In the genomic region with DNA sequence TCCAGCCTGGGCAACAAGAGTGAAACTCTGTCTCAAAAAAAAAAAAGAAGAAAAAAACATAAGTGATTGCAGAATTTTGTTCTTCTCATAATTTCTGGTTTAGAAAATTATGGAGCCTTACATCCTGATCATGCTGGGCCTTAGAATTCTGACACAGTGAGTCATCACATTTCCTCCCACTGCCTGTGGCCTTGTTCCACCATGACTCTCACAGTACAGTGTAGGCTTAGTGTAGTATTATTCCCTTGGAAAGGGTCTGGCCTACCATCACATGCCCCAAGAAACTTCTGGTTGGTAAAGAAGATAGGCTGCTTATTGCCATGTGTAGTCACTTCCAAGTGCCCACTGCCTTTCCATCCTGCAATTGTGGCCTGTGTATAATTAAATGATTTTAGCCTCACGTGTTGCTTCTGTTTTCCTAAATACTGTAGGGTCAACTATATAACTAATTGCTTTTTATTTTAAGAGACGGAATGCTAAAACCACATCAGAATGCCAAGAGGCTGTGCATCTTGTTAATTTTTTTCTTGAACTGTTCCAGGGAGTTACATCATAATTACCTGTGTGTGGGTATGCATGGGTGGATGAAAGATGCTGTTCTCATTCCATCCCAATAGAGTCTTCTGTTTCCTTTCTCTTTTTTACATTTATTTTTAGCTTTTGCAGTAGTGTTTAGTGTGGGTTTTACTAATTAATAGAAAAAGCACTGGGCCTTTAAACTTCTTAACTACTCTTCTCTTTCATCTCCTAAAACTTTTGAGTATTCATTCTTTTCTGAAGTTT, we compare ENCODE assay signal across 1 cellular context.
A peak's percentile ranks its signal among the peaks of the same experiment; 100 is the strongest.
TF ChIP-seq lines count a peak whose summit lies in the region.

No MANE protein-coding gene starts in this region.

TF ChIP-seq in K562, 482 proteins besides CTCF, POLR2A, EP300 and RAD21:
- TF ChIP-seq ATF3 (IDR thresholded peaks at IDR 0.05): peak; percentile 71
- TF ChIP-seq ATF3 (CRISPR knock-in tag; conservative IDR thresholded peaks at IDR 0.05): no peak
- TF ChIP-seq EHMT2 (IDR thresholded peaks at IDR 0.05): 0 out of 2 replicates have a peak, but pooled peaks have one; percentile 55
- TF ChIP-seq ZNF57 (CRISPR knock-in tag; IDR thresholded peaks at IDR 0.05): no peak
- no peak for TF ChIP-seq ZBTB12 (CRISPR knock-in tag; IDR thresholded peaks at IDR 0.05)
- TF ChIP-seq PKNOX1 (IDR thresholded peaks at IDR 0.05): no peak
- peak; percentile 73 for TF ChIP-seq ZNF175 (CRISPR knock-in tag; IDR thresholded peaks at IDR 0.05; ENCODE audit: low read depth)
- TF ChIP-seq ESRRA (IDR thresholded peaks at IDR 0.05; ENCODE audit: borderline replicate concordance, low read depth): no peak
- no peak for TF ChIP-seq ZBTB34 (CRISPR knock-in tag; IDR thresholded peaks at IDR 0.05)
- TF ChIP-seq CC2D1A (IDR thresholded peaks at IDR 0.05): no peak
- TF ChIP-seq NR4A1 (CRISPR knock-in tag; IDR thresholded peaks at IDR 0.05): no peak
- TF ChIP-seq NR4A1 (tag; IDR thresholded peaks at IDR 0.05): 0 out of 2 replicates have a peak, but pooled peaks have one; percentile 28
- peak; percentile 55; the same call in 1 of the 2 replicates for TF ChIP-seq JUN (IDR thresholded peaks at IDR 0.05; ENCODE audit: borderline replicate concordance, low read depth, low read length)
- TF ChIP-seq JUN (CRISPR knock-in tag; IDR thresholded peaks at IDR 0.05; ENCODE audit: borderline replicate concordance): no peak
- TF ChIP-seq DIDO1 (tag; IDR thresholded peaks at IDR 0.05; ENCODE audit: low read depth): no peak
- TF ChIP-seq TRIM24 (IDR thresholded peaks at IDR 0.05): no peak
- TF ChIP-seq MAFF (IDR thresholded peaks at IDR 0.05; ENCODE audit: low read length): peak; percentile 41; the same call in 1 of the 2 replicates
- TF ChIP-seq MAZ (CRISPR knock-in tag; conservative IDR thresholded peaks at IDR 0.05 in 1 of 2, IDR thresholded peaks at IDR 0.05 in 1 of 2): no peak
- no peak for TF ChIP-seq ZNF507 (tag; conservative IDR thresholded peaks at IDR 0.05)
- no peak for TF ChIP-seq BRCA1 (IDR thresholded peaks at IDR 0.05)
- TF ChIP-seq BRCA1 (CRISPR knock-in tag; IDR thresholded peaks at IDR 0.05): no peak
- peak; percentile 84 for TF ChIP-seq ZNF316 (IDR thresholded peaks at IDR 0.05)
- TF ChIP-seq NR2C2 (CRISPR knock-in tag; IDR thresholded peaks at IDR 0.05): no peak
- TF ChIP-seq NR2C2 (tag; IDR thresholded peaks at IDR 0.05): no peak
- TF ChIP-seq ARID1B (IDR thresholded peaks at IDR 0.05): peak; percentile 29; the same call in 1 of the 2 replicates
- peak; percentile 83 for TF ChIP-seq C11orf30 (IDR thresholded peaks at IDR 0.05; ENCODE audit: low read depth)
- TF ChIP-seq MAFK (IDR thresholded peaks at IDR 0.05; ENCODE audit: low read length): peak; percentile 53; the same call in 1 of the 2 replicates
- TF ChIP-seq ZNF584 (CRISPR knock-in tag; IDR thresholded peaks at IDR 0.05; ENCODE audit: low read depth): peak; percentile 77
- TF ChIP-seq ZNF274 (IDR thresholded peaks at IDR 0.05; ENCODE audit: borderline replicate concordance, low read depth, low read length): no peak
- TF ChIP-seq E2F3 (CRISPR knock-in tag; IDR thresholded peaks at IDR 0.05): no peak
- TF ChIP-seq GTF2E2 (tag; IDR thresholded peaks at IDR 0.05): 0 out of 2 replicates have a peak, but pooled peaks have one; percentile 15
- peak; percentile 81 for TF ChIP-seq NFE2 (IDR thresholded peaks at IDR 0.05; ENCODE audit: low read depth)
- TF ChIP-seq MAFG (tag; conservative IDR thresholded peaks at IDR 0.05): peak; percentile 90
- no peak for TF ChIP-seq PHTF2 (CRISPR knock-in tag; IDR thresholded peaks at IDR 0.05)
- peak; percentile 82; the same call in 1 of the 2 replicates for TF ChIP-seq JUND (IDR thresholded peaks at IDR 0.05; ENCODE audit: borderline replicate concordance, low read depth, low read length)
- TF ChIP-seq JUND (tag; IDR thresholded peaks at IDR 0.05; ENCODE audit: borderline replicate concordance, low read depth, low read length): peak; percentile 83
- no peak for TF ChIP-seq ZNF184 (CRISPR knock-in tag; IDR thresholded peaks at IDR 0.05)
- no peak for TF ChIP-seq ZNF24 (IDR thresholded peaks at IDR 0.05)
- peak; percentile 50 for TF ChIP-seq NFE2L1 (tag; IDR thresholded peaks at IDR 0.05; ENCODE audit: borderline replicate concordance, low read depth)
- no peak for TF ChIP-seq GATAD2A (IDR thresholded peaks at IDR 0.05)
- 0 out of 4 replicates have a peak, but pooled peaks of 1 of the 2 experiments have one; percentile 23 for TF ChIP-seq UBTF (IDR thresholded peaks at IDR 0.05; ENCODE audit: borderline replicate concordance in 1 of 2, low read depth in 2 of 2, low read length in 2 of 2)
- TF ChIP-seq FOSL1 (tag; conservative IDR thresholded peaks at IDR 0.05): peak; percentile 78
- 0 out of 2 replicates have a peak, but pooled peaks have one; percentile 10 for TF ChIP-seq PTTG1 (tag; IDR thresholded peaks at IDR 0.05; ENCODE audit: low read depth)
- TF ChIP-seq ZNF384 (IDR thresholded peaks at IDR 0.05; ENCODE audit: low read depth, low read length): no peak
- no peak for TF ChIP-seq NFIC (IDR thresholded peaks at IDR 0.05)
